ENCODE assay signal across 25 cellular contexts in the genomic region with DNA sequence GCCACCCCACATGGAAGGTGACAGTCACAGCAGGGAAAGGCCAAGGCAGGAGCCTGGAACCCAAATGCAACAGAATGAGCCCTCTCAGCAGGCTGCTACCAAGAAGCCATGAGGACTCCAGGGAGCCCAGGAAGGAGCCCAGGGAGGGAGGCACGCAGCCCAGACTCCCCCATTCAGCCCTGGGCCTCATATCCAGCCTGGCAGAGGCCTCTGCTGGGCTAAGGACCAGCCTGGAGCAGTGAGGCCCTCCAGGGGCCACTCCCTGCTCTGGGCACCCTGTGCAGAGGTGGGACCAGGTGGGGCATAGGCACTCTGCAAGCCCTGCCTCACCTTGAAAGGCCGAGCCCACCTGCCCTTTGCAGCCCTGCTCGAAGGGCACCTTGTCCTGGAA. TPM values are rescaled to one million over a fixed set of nuclear protein-coding genes. Genes with fewer than 3 reads are reported as not detected.
"Had no signal": no experiment of that assay in that cellular context is flagged by ENCODE, and none has a peak within 500 bp of the region (broad histone marks: within the 10 kb centered on the region; RNA-seq: fewer than 3 reads in every experiment).

No MANE protein-coding gene starts in this region.

- H3K27ac ChIP-seq: ascending aorta, cardiac muscle cell, gastroesophageal sphincter, left lung, right lobe of liver, stomach, thyroid gland, upper lobe of left lung had no signal

- ATAC-seq: activated CD8-positive, alpha-beta memory T cell treated with anti-CD3 and anti-CD28 coated beads, Interleukin-2, amount 10 ng/mL, durations not matched to agents 7 days and 5 days; activated CD8-positive, alpha-beta T cell treated with anti-CD3 and anti-CD28 coated beads for 36 hours; effector memory CD8-positive, alpha-beta T cell; gastroesophageal sphincter; left lung; mucosa of descending colon had no signal

- H3K9me3 ChIP-seq: ascending aorta, gastroesophageal sphincter, left lung, mucosa of descending colon, right lobe of liver, stomach, thyroid gland, upper lobe of left lung had no signal

- DNase-seq: activated B cell treated with CpG ODN at 0.5 μM for 24 hours; activated CD4-positive, alpha-beta T cell treated with anti-CD3 and anti-CD28 coated beads, Interleukin-2, amount 50 U/mL, for 1 hour; activated CD8-positive, alpha-beta memory T cell treated with anti-CD3 and anti-CD28 coated beads, Interleukin-2, amount 10 ng/mL, durations not matched to agents 7 days and 5 days; activated CD8-positive, alpha-beta T cell treated with anti-CD3 and anti-CD28 coated beads for 36 hours; activated gamma-delta T cell; activated naive CD4-positive, alpha-beta T cell treated with anti-CD3 and anti-CD28 coated beads, Interleukin-2, amount 10 ng/mL, durations not matched to agents 7 days and 5 days; activated naive CD8-positive, alpha-beta T cell treated with anti-CD3 and anti-CD28 coated beads, Interleukin-2, amount 10 ng/mL, durations not matched to agents 7 days and 5 days; activated T-cell treated with anti-CD3 and anti-CD28 coated beads for 4 hours; cortex of kidney; effector memory CD8-positive, alpha-beta T cell; erythroblast; hypothalamus; immature natural killer cell; right lobe of liver; stimulated activated CD4-positive, alpha-beta T cell treated with anti-CD3 and anti-CD28 coated beads, Interleukin-2, amount 100 ng/mL, for 48 hours; stomach; T-helper 1 cell; thyroid gland had no signal

- H3K4me3 ChIP-seq: ascending aorta, cardiac muscle cell, gastroesophageal sphincter, left lung, mucosa of descending colon, right lobe of liver, stomach, thyroid gland, upper lobe of left lung had no signal

- H3K27me3 ChIP-seq: ascending aorta, cardiac muscle cell, gastroesophageal sphincter, left lung, right lobe of liver, stomach, thyroid gland, upper lobe of left lung had no signal

- H3K4me1 ChIP-seq: ascending aorta, gastroesophageal sphincter, right lobe of liver, thyroid gland, upper lobe of left lung had no signal

- H3K36me3 ChIP-seq: ascending aorta, cardiac muscle cell, gastroesophageal sphincter, left lung, right lobe of liver, stomach, thyroid gland, upper lobe of left lung had no signal

RNA-seq across cellular contexts. Expression of gene ZNF488, which starts 25.8 kb away (rescaled TPM):
- total RNA-seq: activated B cell treated with CpG ODN at 0.5 μM for 24 hours; activated naive CD8-positive, alpha-beta T cell treated with anti-CD3 and anti-CD28 coated beads, Interleukin-2, amount 10 ng/mL, durations not matched to agents 7 days and 5 days; ascending aorta; natural killer cell treated with Interleukin-12 subunit alpha and Interleukin-12 subunit beta and Interleukin-15 and Interleukin-18, amount 100 ng/mL, for 72 hours; right lobe of liver had no signal
- polyA plus RNA-seq: immature natural killer cell had no signal
